In the genomic region with DNA sequence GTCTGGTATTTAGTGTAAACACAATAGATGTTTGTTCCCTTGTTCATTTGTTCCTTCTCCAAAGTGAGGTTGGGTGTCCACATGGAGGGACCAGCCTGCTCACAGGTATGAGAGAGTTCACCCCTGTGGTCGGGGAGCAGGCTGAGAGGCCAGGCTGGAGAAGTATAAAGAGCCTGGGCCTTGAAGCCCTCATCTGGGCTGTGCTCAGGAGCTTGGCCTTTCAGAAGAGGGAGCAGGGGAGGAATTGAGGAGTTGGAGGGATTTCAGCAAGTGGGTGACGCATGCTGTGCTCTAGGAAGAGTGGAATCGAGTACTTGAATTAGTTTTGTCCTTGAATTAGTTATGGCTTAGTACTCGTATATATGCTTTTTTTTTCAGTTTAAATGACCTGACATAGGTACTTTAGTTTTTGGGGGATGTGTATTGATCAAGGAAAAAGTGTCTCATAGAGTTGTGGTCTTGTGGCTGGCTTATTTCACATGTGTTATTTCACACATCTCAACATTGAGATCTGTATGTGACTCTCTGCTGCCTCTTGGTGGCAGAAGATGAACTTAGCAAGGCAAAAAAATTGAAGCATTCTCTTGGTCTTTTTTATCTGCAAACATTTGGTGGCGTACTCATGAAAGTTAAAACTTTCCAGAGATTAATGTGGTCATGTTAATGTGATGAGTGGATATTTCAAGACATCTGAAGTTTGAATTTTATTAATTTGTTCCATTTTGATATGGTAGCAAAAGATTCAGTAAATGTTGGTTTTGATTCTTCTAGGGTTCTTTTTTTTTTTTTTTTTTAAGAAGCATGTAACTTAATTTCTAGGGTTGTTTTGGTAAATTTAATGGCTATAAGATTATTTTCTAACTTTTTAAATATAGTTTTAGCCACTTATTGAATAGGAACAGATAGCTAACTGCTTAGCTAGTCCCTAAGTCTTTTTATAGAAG, we compare ENCODE assay signal across 8 cellular contexts. TPM values are rescaled to one million over a fixed set of nuclear protein-coding genes. Genes with fewer than 3 reads are reported as not detected.
DNase-seq lines count a peak whose midpoint lies in the region; ATAC-seq and TF ChIP-seq lines count a peak whose summit lies in the region.

No MANE protein-coding gene starts in this region.

- H3K36me3 ChIP-seq in osteoblast (ENCODE audit: insufficient read depth, low read length) = no peaks in the 10 kb centered on the region

- peak; percentile 56 for DNase-seq in DMS53 (lab: John Stamatoyannopoulos, UW)
- DNase-seq in NCI-H82 (lab: John Stamatoyannopoulos, UW) = peak; percentile 89
- DNase-seq in activated T-helper 1 cell treated with Interleukin-2 at 50 U/mL for 16 hours (ENCODE audit: low read depth) = peak; percentile 4
- peak; percentile 11 to 39 for DNase-seq in foreskin keratinocyte
- DNase-seq in osteoblast (ENCODE audit: insufficient read length, low spot score, missing footprints) = peak; percentile 77
- DNase-seq in mesenteric fat pad (ENCODE audit: low spot score) = no peak

- ATAC-seq in GM19372 (IDR thresholded peaks at IDR 0.05; ENCODE audit: low read depth, unreplicated experiment) (peak; percentile 81), HG03432 (IDR thresholded peaks at IDR 0.05; ENCODE audit: unreplicated experiment) (peak; percentile 91), foreskin keratinocyte (peak; percentile 77)

- H3K9me3 ChIP-seq in osteoblast (ENCODE audit: low read depth, low read length) = no peaks in the 10 kb centered on the region

- H3K27me3 ChIP-seq in foreskin keratinocyte = peaks cover 9% of the 10 kb centered on the region
- H3K27me3 ChIP-seq in osteoblast (ENCODE audit: insufficient read depth, low read length) = no peaks in the 10 kb centered on the region

- no peak overlapping the region for H3K4me2 ChIP-seq in osteoblast (ENCODE audit: insufficient read depth, low read length)

- no peaks in the 10 kb centered on the region for H3K79me2 ChIP-seq in osteoblast (ENCODE audit: insufficient read depth, low read length)

- no peak overlapping the region for H3K4me3 ChIP-seq in osteoblast (ENCODE audit: insufficient read depth, low read length)

- TF ChIP-seq CTCF in foreskin keratinocyte (conservative IDR thresholded peaks at IDR 0.05) (peak; percentile 83), osteoblast (IDR thresholded peaks at IDR 0.05; ENCODE audit: extremely low read depth, low read depth, low read length) (peak; percentile 72)

- H2AFZ ChIP-seq in osteoblast (ENCODE audit: low read length) = no peak overlapping the region

- no peaks in the 10 kb centered on the region for H4K20me1 ChIP-seq in osteoblast (ENCODE audit: insufficient read depth, low read length)

- no peak overlapping the region for H3K27ac ChIP-seq in foreskin keratinocyte
- no peak overlapping the region for H3K27ac ChIP-seq in osteoblast (ENCODE audit: low read depth, low read length)

- H3K4me1 ChIP-seq in foreskin keratinocyte (no peaks in the 10 kb centered on the region), osteoblast (ENCODE audit: insufficient read depth, low read length) (no peaks in the 10 kb centered on the region)

RNA-seq across cellular contexts. Expression of a gene that starts 54.3 kb away (rescaled TPM):
- not detected in 2 replicates for total RNA-seq in foreskin keratinocyte
- not detected in 2 replicates for polyA plus RNA-seq in foreskin keratinocyte
- not detected in 2 replicates for total RNA-seq in osteoblast
- 1.9 TPM for total RNA-seq in mesenteric fat pad
